In genomic region chr6:34887753-34888440, GRCh38 we compare ENCODE assay signal across 8 cellular contexts. TPM values are rescaled to one million over a fixed set of nuclear protein-coding genes. Genes with fewer than 3 reads are reported as not detected.
A peak's percentile ranks its signal among the peaks of the same experiment; 100 is the strongest.
DNase-seq lines count a peak whose midpoint lies in the region; ATAC-seq and TF ChIP-seq lines count a peak whose summit lies in the region.

TAF11 (minus strand) TSS chr6:34888042; CDS start chr6:34887957, 85 bp downstream.

- H3K9me3 Mint-ChIP-seq in naive thymus-derived CD8-positive, alpha-beta T cell = no peaks in the 10 kb centered on the region
- peaks cover 3 to 4% of the 10 kb centered on the region in 2 donors for H3K9me3 Mint-ChIP-seq in stimulated activated naive B cell treated with anti-CD40 and anti-IgM and Interleukin-4, amounts not matched to agents 10 μg/mL and 1 μg/mL and 100 μg/mL, for 72 hours

- H3K27me3 Mint-ChIP-seq in naive thymus-derived CD8-positive, alpha-beta T cell = no peaks in the 10 kb centered on the region
- no peaks in the 10 kb centered on the region for H3K27me3 Mint-ChIP-seq in stimulated activated naive B cell treated with anti-CD40 and anti-IgM and Interleukin-4, amounts not matched to agents 10 μg/mL and 1 μg/mL and 100 μg/mL, for 72 hours

- no peak for TF ChIP-seq CTCF in fibroblast of mammary gland (conservative IDR thresholded peaks at IDR 0.05; ENCODE audit: control insufficient read depth, insufficient read depth, low read depth, low read length)

- peaks cover 4 to 27% (median 13%) of the 10 kb centered on the region in 3 donors for H3K36me3 Mint-ChIP-seq in naive thymus-derived CD8-positive, alpha-beta T cell
- H3K36me3 Mint-ChIP-seq in stimulated activated naive B cell treated with anti-CD40 and anti-IgM and Interleukin-4, amounts not matched to agents 10 μg/mL and 1 μg/mL and 100 μg/mL, for 72 hours = peaks cover 17 to 21% of the 10 kb centered on the region in 2 donors

- no peaks in the 10 kb centered on the region for H3K36me3 ChIP-seq in H7 (replicated peaks; ENCODE audit: control insufficient read depth, insufficient read depth, low read length)
- peaks cover 31% of the 10 kb centered on the region for H3K36me3 ChIP-seq in MG63

- H3K4me3 ChIP-seq in H7 (ENCODE audit: insufficient read depth, low read depth, low read length) (peak within 1 kb of the TSS; percentile 88), MG63 (peak within 1 kb of the TSS; percentile 97), fibroblast of mammary gland (ENCODE audit: control insufficient read depth, low read depth, low read length) (peak within 1 kb of the TSS; percentile 98)

- H3K27ac Mint-ChIP-seq in naive thymus-derived CD8-positive, alpha-beta T cell = peak within 1 kb of the TSS; percentile 97 to 100 (median 100)
- H3K27ac Mint-ChIP-seq in stimulated activated naive B cell treated with anti-CD40 and anti-IgM and Interleukin-4, amounts not matched to agents 10 μg/mL and 1 μg/mL and 100 μg/mL, for 72 hours = peak within 1 kb of the TSS; percentile 99

- ATAC-seq in naive thymus-derived CD8-positive, alpha-beta T cell = peak; percentile 68 to 69
- peak; percentile 89 to 90 for ATAC-seq in stimulated activated naive B cell treated with anti-CD40 and anti-IgM and Interleukin-4, amounts not matched to agents 10 μg/mL and 1 μg/mL and 100 μg/mL, for 72 hours (replicated peaks)

- H3K9me3 ChIP-seq in MG63 = no peaks in the 10 kb centered on the region

- peaks cover 28 to 65% (median 58%) of the 10 kb centered on the region in 4 donors for H3K4me1 Mint-ChIP-seq in naive thymus-derived CD8-positive, alpha-beta T cell
- peaks cover 17 to 59% of the 10 kb centered on the region in 2 donors for H3K4me1 Mint-ChIP-seq in stimulated activated naive B cell treated with anti-CD40 and anti-IgM and Interleukin-4, amounts not matched to agents 10 μg/mL and 1 μg/mL and 100 μg/mL, for 72 hours

- peak; percentile 97 for DNase-seq in Daoy (ENCODE audit: low read depth)
- peak; percentile 87 for DNase-seq in H7
- DNase-seq in MG63 = peak; percentile 100
- DNase-seq in SHP77 (lab: John Stamatoyannopoulos, UW) = peak; percentile 93 to 95
- peak; percentile 79 for DNase-seq in activated T-helper 9 cell treated with anti-CD3 and anti-CD28 coated beads, Interleukin-2, amount 50 U/mL, for 16 hours (ENCODE audit: low read depth)
- peak; percentile 93 for DNase-seq in fibroblast of mammary gland (ENCODE audit: low read depth)
- peak; percentile 77 to 95 (median 88) for DNase-seq in naive thymus-derived CD8-positive, alpha-beta T cell
- DNase-seq in stimulated activated naive B cell treated with anti-CD40 and anti-IgM and Interleukin-4, amounts not matched to agents 10 μg/mL and 1 μg/mL and 100 μg/mL, for 72 hours = peak; percentile 81

- peak within 1 kb of the TSS; percentile 99 to 100 (median 100) for H3K4me3 Mint-ChIP-seq in naive thymus-derived CD8-positive, alpha-beta T cell
- peak within 1 kb of the TSS; percentile 100 for H3K4me3 Mint-ChIP-seq in stimulated activated naive B cell treated with anti-CD40 and anti-IgM and Interleukin-4, amounts not matched to agents 10 μg/mL and 1 μg/mL and 100 μg/mL, for 72 hours

- H3K27me3 ChIP-seq in H7 (ENCODE audit: control insufficient read depth, insufficient read depth, low read length) = no peaks in the 10 kb centered on the region
- no peaks in the 10 kb centered on the region for H3K27me3 ChIP-seq in MG63

- POLR2A ChIA-PET in naive thymus-derived CD8-positive, alpha-beta T cell (lab: Charles Lee) = interaction anchor here (0.6 to 3.8 kb wide), 10 partner anchors 19 to 1507 kb away, joined by 3 to 33 read pairs (median 4); partner anchors contain the start of genes BLTP3A, ILRUN and SNRPC

RNA-seq across cellular contexts. Expression of gene TAF11, which starts in this region (rescaled TPM):
- 72.7 and 94.0 TPM in 2 replicates for total RNA-seq in Daoy (2014; rRNA removed; shearing (Covaris generic))
- 52.8 and 55.4 TPM in 2 replicates for total RNA-seq in H7 (2014; rRNA removed; shearing (Covaris generic))
- total RNA-seq in MG63 (2014; rRNA removed; shearing (Covaris generic); ENCODE audit: low replicate concordance) = 169 and 174 TPM in 2 replicates
- 10 to 100 TPM; 28.7 to 32.7 TPM for total RNA-seq in naive thymus-derived CD8-positive, alpha-beta T cell
- 10 to 100 TPM; 11.2 to 18.2 (median 13.7) TPM for polyA plus RNA-seq in naive thymus-derived CD8-positive, alpha-beta T cell

Comparison
In these comparisons a context has a peak if more than half of its experiments do, and no peak if none do; other contexts are left out.
1. Peak in every context shown above with its lines: DNase-seq, ATAC-seq and H3K4me3 ChIP-seq.